In the genomic region with DNA sequence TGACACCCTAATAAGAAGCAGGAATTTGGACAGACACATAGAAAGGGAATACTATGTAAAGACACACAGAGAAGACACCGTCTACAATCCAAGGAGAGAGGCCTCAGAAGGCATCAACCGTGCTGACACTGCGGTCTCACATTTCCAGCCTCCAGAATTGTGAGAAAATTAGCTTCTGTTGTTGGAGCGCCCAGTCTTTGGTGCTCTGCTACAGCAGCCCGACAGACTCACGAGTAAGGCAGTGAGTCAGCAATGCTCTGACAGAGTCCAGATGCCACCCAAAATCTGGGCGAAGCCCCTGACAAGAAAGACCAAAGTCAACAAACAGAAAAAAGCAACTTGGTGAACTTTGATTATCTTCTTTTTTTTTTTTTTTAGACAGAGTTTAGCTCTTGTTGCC, we compare ENCODE assay signal across 1 cellular context.
TF ChIP-seq lines count a peak whose summit lies in the region.

No MANE protein-coding gene starts in this region.

TF ChIP-seq in SK-N-SH, 30 proteins besides CTCF, POLR2A, EP300 and RAD21:
- TF ChIP-seq TCF12 (IDR thresholded peaks at IDR 0.05) (peak; percentile 24; the same call in 1 of the 2 replicates), SIN3A (IDR thresholded peaks at IDR 0.05; ENCODE audit: borderline replicate concordance, low read depth, low read length) (no peak)
